15 cellular contexts compared by ENCODE assay signal in genomic region chr10:359093-359492, GRCh38.
"Had no signal": no experiment of that assay in that cellular context is flagged by ENCODE, and none has a peak within 500 bp of the region (broad histone marks: within the 10 kb centered on the region; RNA-seq: fewer than 3 reads in every experiment).

No MANE protein-coding gene starts in this region.

- DNase-seq: activated B cell treated with CpG ODN at 0.5 μM for 24 hours; activated CD4-positive, alpha-beta T cell treated with anti-CD3 and anti-CD28 coated beads for 48 hours; activated CD8-positive, alpha-beta memory T cell treated with anti-CD3 and anti-CD28 coated beads, Interleukin-2, amount 50 U/mL, for 4 hours; activated CD8-positive, alpha-beta T cell treated with anti-CD3 and anti-CD28 coated beads for 36 hours; activated effector memory CD4-positive, alpha-beta T cell treated with anti-CD3 and anti-CD28 coated beads, Interleukin-2, amount 50 U/mL, for 16 hours; activated T-cell treated with anti-CD3 and anti-CD28 coated beads, Interleukin-2, amount 50 U/mL, for 48 hours; brain microvascular endothelial cell; cerebellar nuclear complex; mesendoderm; stimulated activated CD4-positive, alpha-beta T cell treated with anti-CD3 and anti-CD28 coated beads, Interleukin-2, amount 100 ng/mL, for 24 hours had no signal

- ATAC-seq: activated CD8-positive, alpha-beta T cell treated with anti-CD3 and anti-CD28 coated beads for 36 hours; activated naive CD4-positive, alpha-beta T cell treated with anti-CD3 and anti-CD28 coated beads, Interleukin-2, amount 50 U/mL, for 72 hours; left lobe of liver had no signal

- FAIRE-seq: keratinocyte, TTC549 had no signal

- H3K4me3 ChIP-seq: sigmoid colon had no signal

- H3K9me3 ChIP-seq: sigmoid colon had no signal

- H3K27ac ChIP-seq: brain microvascular endothelial cell, sigmoid colon had no signal

- H3K27me3 ChIP-seq: brain microvascular endothelial cell, sigmoid colon had no signal
